11 cellular contexts compared by ENCODE assay signal in genomic region chr7:149669121-149669818, GRCh38.
DNase-seq lines count a peak whose midpoint lies in the region; ATAC-seq and TF ChIP-seq lines count a peak whose summit lies in the region.
"Had no signal": no experiment of that assay in that cellular context is flagged by ENCODE, and none has a peak within 500 bp of the region (broad histone marks: within the 10 kb centered on the region; RNA-seq: fewer than 3 reads in every experiment).

No MANE protein-coding gene starts in this region.

- ATAC-seq in GM18867 (IDR thresholded peaks at IDR 0.05; ENCODE audit: unreplicated experiment): no peak
- ATAC-seq in GM18861 (IDR thresholded peaks at IDR 0.05; ENCODE audit: unreplicated experiment): no peak

- no peak overlapping the region for H3K4me3 ChIP-seq in breast epithelium

- peaks cover 57% of the 10 kb centered on the region for H3K27me3 Mint-ChIP-seq in osteocyte (ENCODE audit: unreplicated experiment)

- H3K27me3 ChIP-seq in breast epithelium: no peaks in the 10 kb centered on the region

- TF ChIP-seq CTCF in breast epithelium (IDR thresholded peaks at IDR 0.05): peak in 2 of 3 donors; percentile 32 to 38
- TF ChIP-seq CTCF in osteocyte (IDR thresholded peaks at IDR 0.05): peak; percentile 45

- TF ChIP-seq POLR2A in breast epithelium (IDR thresholded peaks at IDR 0.05): no peak

- H3K27ac Mint-ChIP-seq in osteocyte (ENCODE audit: unreplicated experiment): no peak overlapping the region
- H3K27ac Mint-ChIP-seq: activated CD4-positive, alpha-beta T cell treated with anti-CD3 and anti-CD28 coated beads, Interleukin-2, amount 10 ng/mL, durations not matched to agents 24 days and 14 days; CD4-positive, CD25-positive, alpha-beta regulatory T cell had no signal

- H3K4me1 ChIP-seq in breast epithelium: no peaks in the 10 kb centered on the region

- H3K4me3 Mint-ChIP-seq in osteocyte (ENCODE audit: unreplicated experiment): no peak overlapping the region
- H3K4me3 Mint-ChIP-seq: activated CD4-positive, alpha-beta T cell treated with anti-CD3 and anti-CD28 coated beads, Interleukin-2, amount 10 ng/mL, durations not matched to agents 24 days and 14 days; CD4-positive, CD25-positive, alpha-beta regulatory T cell had no signal

- no peaks in the 10 kb centered on the region for H3K36me3 Mint-ChIP-seq in osteocyte (ENCODE audit: unreplicated experiment)
- H3K36me3 Mint-ChIP-seq: CD4-positive, CD25-positive, alpha-beta regulatory T cell had no signal

- H3K27ac ChIP-seq in breast epithelium: no peak overlapping the region

- H3K9me3 Mint-ChIP-seq in osteocyte (ENCODE audit: unreplicated experiment): no peaks in the 10 kb centered on the region
- H3K9me3 Mint-ChIP-seq: activated CD4-positive, alpha-beta T cell treated with anti-CD3 and anti-CD28 coated beads, Interleukin-2, amount 10 ng/mL, durations not matched to agents 24 days and 14 days had no signal

- intact Hi-C loops in breast epithelium (cut with DNase I; ENCODE audit: low total_unique reads): no loop called here

- DNase-seq in SKM-1 treated with dmso at 0.1 percent for 144 hours (lab: John Stamatoyannopoulos, UW; ENCODE audit: unreplicated experiment) (peak; percentile 10), SKM-1 (lab: John Stamatoyannopoulos, UW; ENCODE audit: unreplicated experiment) (no peak), Kasumi-1 (lab: John Stamatoyannopoulos, UW) (peak; percentile 47 to 63), breast epithelium (ENCODE audit: low spot score in 2 of 2) (no peak), osteocyte (ENCODE audit: extremely low spot score, unreplicated experiment) (no peak)
- no peak for DNase-seq in NK-92 treated with Interleukin-12 subunit alpha and Interleukin-12 subunit beta, amount 100 ng/mL, for 24 hours (lab: John Stamatoyannopoulos, UW)
- DNase-seq: activated CD4-positive, alpha-beta T cell treated with anti-CD3 and anti-CD28 coated beads, Interleukin-2, amount 10 ng/mL, durations not matched to agents 24 days and 14 days; kidney glomerular epithelial cell had no signal

- H3K4me1 Mint-ChIP-seq in osteocyte (ENCODE audit: unreplicated experiment): peaks cover 12% of the 10 kb centered on the region
- H3K4me1 Mint-ChIP-seq: activated CD4-positive, alpha-beta T cell treated with anti-CD3 and anti-CD28 coated beads, Interleukin-2, amount 10 ng/mL, durations not matched to agents 24 days and 14 days had no signal

- no peaks in the 10 kb centered on the region for H3K36me3 ChIP-seq in breast epithelium

- H3K9me3 ChIP-seq in breast epithelium: no peaks in the 10 kb centered on the region

Comparison
In these comparisons a context has a peak if more than half of its experiments do, and no peak if none do; other contexts are left out.
1. DNase-seq: peak in SKM-1 treated with dmso at 0.1 percent for 144 hours (single experiment) and Kasumi-1 (2 of 2); none in SKM-1 (single experiment), breast epithelium (0 of 2), osteocyte (single experiment) and NK-92 treated with Interleukin-12 subunit alpha and Interleukin-12 subunit beta, amount 100 ng/mL, for 24 hours (single experiment).